Comparison of ENCODE assay signal across 10 cellular contexts in the genomic region with DNA sequence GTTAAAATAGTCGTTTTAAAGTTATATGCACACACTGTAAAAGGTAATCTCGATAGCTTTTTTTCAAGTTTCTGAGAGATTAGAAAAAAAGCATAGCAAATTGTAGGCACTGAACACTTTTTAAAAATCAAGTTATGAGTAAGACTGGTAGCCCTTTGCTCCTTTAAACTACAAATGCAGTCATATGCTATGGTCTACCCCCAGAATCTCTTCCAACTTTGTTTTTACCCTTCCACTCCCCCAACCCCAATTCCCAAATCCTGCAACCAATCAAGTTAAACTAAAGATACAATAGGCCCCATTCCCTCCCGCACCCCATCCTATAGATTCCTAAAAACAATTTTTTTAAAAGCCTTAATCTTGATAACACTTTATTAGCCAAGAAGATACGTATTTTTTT. TPM values are rescaled to one million over a fixed set of nuclear protein-coding genes. Genes with fewer than 3 reads are reported as not detected.
DNase-seq lines count a peak whose midpoint lies in the region; ATAC-seq and TF ChIP-seq lines count a peak whose summit lies in the region.
"Had no signal": no experiment of that assay in that cellular context is flagged by ENCODE, and none has a peak within 500 bp of the region (broad histone marks: within the 10 kb centered on the region; RNA-seq: fewer than 3 reads in every experiment).

No MANE protein-coding gene starts in this region.

- no peak for ATAC-seq in mucosa of descending colon
- ATAC-seq in HG03378 (IDR thresholded peaks at IDR 0.05; ENCODE audit: unreplicated experiment), result no peak

- DNase-seq in cardiac muscle cell (ENCODE audit: low read depth in 1 of 2, low spot score in 1 of 2), result no peak
- DNase-seq in cardiac septum (ENCODE audit: low spot score), result no peak
- DNase-seq in coronary artery (ENCODE audit: low spot score), result no peak
- no peak for DNase-seq in mucosa of descending colon
- DNase-seq in uterus, result no peak
- DNase-seq in NK-92 treated with Interleukin-12 subunit alpha and Interleukin-12 subunit beta, amount 100 ng/mL, for 24 hours (lab: John Stamatoyannopoulos, UW), result no peak
- no peak for DNase-seq in activated gamma-delta T cell treated with Interleukin-2 at 50 U/mL for 16 hours
- DNase-seq: activated CD4-positive, alpha-beta T cell treated with anti-CD3 and anti-CD28 coated beads, Interleukin-2, amount 10 ng/mL, durations not matched to agents 7 days and 5 days; stimulated activated CD8-positive, alpha-beta memory T cell treated with anti-CD3 and anti-CD28 coated beads, Interleukin-4, amount 100 ng/mL, for 48 hours had no signal

- no peak for TF ChIP-seq POLR2A in uterus (IDR thresholded peaks at IDR 0.05)

- H3K36me3 ChIP-seq in cardiac muscle cell, result no peaks in the 10 kb centered on the region
- no peaks in the 10 kb centered on the region for H3K36me3 ChIP-seq in mucosa of descending colon (ENCODE audit: low read depth)
- H3K36me3 ChIP-seq in uterus, result no peaks in the 10 kb centered on the region

- intact Hi-C loops in cardiac septum (cut with DNase I), result loop anchor here (1.0 to 5.0 kb wide), 3 partner anchors 95 to 180 kb away; a partner anchor contains a TSS
- intact Hi-C loops in mucosa of descending colon (cut with DNase I, micrococcal nuclease), result loop anchor here in 1 of 2 donors (10.0 kb wide), 1 partner anchor 98 kb away; a partner anchor contains a TSS
- intact Hi-C loops in uterus (cut with DNase I; ENCODE audit: low total_unique reads), result no loop called here

- TF ChIP-seq CTCF in cardiac muscle cell (IDR thresholded peaks at IDR 0.05; ENCODE audit: low read depth, low read length), result no peak
- no peak for TF ChIP-seq CTCF in coronary artery (IDR thresholded peaks at IDR 0.05)
- TF ChIP-seq CTCF in mucosa of descending colon (IDR thresholded peaks at IDR 0.05), result no peak
- no peak for TF ChIP-seq CTCF in uterus (IDR thresholded peaks at IDR 0.05)

- H3K4me1 ChIP-seq in cardiac muscle cell (ENCODE audit: low read depth) (peaks cover 11% of the 10 kb centered on the region), mucosa of descending colon (ENCODE audit: low read depth) (peaks cover 16% of the 10 kb centered on the region), uterus (no peaks in the 10 kb centered on the region)

- peak overlapping the region; percentile 99 for H3K27ac ChIP-seq in cardiac muscle cell
- H3K27ac ChIP-seq in coronary artery, result no peak overlapping the region
- H3K27ac ChIP-seq in uterus, result peak overlapping the region; percentile 95 to 99

- H3K4me3 ChIP-seq in cardiac muscle cell (peak overlapping the region; percentile 74), coronary artery (peak overlapping the region; percentile 94), mucosa of descending colon (peak overlapping the region; percentile 54), uterus (peak overlapping the region; percentile 56 to 88)

- H3K9me3 ChIP-seq in cardiac muscle cell (ENCODE audit: low read depth) (no peaks in the 10 kb centered on the region), mucosa of descending colon (no peaks in the 10 kb centered on the region), uterus (no peaks in the 10 kb centered on the region)

- H3K27me3 ChIP-seq in cardiac muscle cell (no peaks in the 10 kb centered on the region), uterus (no peaks in the 10 kb centered on the region)

RNA-seq across cellular contexts. Expression of a gene that starts 0.7 kb away (rescaled TPM):
- total RNA-seq in cardiac muscle cell (60.1 and 103 TPM in 2 replicates), cardiac septum (51.8 TPM), mucosa of descending colon (10 to 100 TPM; 58.9 to 98.1 (median 72.5) TPM), uterus (100 to 1,000 TPM in 3 of 4 donors, 10 to 100 TPM in 1; 94.5 to 237 (median 145) TPM)
- 62.1 and 91.3 TPM in 2 replicates for polyA plus RNA-seq in cardiac muscle cell

Comparison
In these comparisons a context has a peak if more than half of its experiments do, and no peak if none do; other contexts are left out.
1. H3K27ac ChIP-seq: peak in cardiac muscle cell (single experiment) and uterus (2 of 2); none in coronary artery (0 of 2).
2. Peak in every context shown above with its lines, with median percentiles within 50 percentile points of each other: H3K4me3 ChIP-seq.